In the genomic region with DNA sequence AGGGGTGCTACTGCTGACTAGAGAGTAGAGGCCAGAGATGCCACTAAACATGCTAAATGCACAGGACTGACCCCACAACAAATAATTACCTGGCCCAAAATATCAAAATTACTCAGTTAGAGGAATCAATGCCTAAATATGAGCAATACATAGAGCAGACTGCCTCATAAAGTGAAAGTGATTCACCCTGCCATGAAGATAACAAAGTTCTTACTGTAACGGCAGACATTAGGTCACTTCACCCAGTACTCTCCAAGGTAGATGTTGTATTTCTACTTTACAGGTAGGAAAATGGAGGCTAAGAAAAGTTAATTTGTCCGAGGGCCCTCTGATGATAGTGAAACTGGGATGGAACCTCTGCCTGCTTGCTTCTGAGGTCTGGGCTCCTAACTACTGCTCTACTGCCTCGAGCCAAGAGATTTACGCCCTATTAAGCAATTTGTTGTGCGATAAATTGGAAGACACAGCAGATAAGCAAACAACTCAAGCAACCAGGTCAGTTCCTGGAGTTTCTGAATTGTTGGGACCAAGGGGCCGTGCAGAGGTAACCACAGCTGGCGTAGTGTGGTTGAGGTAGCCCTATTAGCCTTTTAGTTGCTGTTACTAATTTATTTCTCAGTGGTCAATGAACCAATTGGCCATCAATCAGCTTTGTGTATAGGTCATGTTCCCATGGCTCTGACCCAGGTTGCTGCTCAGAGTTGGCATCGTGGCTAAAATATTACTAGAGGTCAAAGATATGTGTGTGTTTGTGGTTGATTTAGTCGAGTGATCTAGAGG, we compare ENCODE assay signal across 10 cellular contexts. TPM values are rescaled to one million over a fixed set of nuclear protein-coding genes. Genes with fewer than 3 reads are reported as not detected.
A peak's percentile ranks its signal among the peaks of the same experiment; 100 is the strongest.
DNase-seq lines count a peak whose midpoint lies in the region; ATAC-seq and TF ChIP-seq lines count a peak whose summit lies in the region.
"Had no signal": no experiment of that assay in that cellular context is flagged by ENCODE, and none has a peak within 500 bp of the region (broad histone marks: within the 10 kb centered on the region; RNA-seq: fewer than 3 reads in every experiment).

No MANE protein-coding gene starts in this region.

- H3K4me3 Mint-ChIP-seq in activated naive CD4-positive, alpha-beta T cell treated with anti-CD3 and anti-CD28 coated beads for 36 hours = peak overlapping the region; percentile 10
- H3K4me3 Mint-ChIP-seq in dendritic cell treated with granulocyte-macrophage colony-stimulating factor and Interleukin-4, amounts not matched to agents 40 ng/mL and 50 ng/mL, for 4 days = no peak overlapping the region
- H3K4me3 Mint-ChIP-seq in stimulated activated naive CD8-positive, alpha-beta T cell treated with anti-CD3 and anti-CD28 coated beads, Interleukin-15, Interleukin-2, amounts not matched to agents 100 ng/mL and 50 ng/mL, for 24 hours = peak overlapping the region; percentile 23
- no peak overlapping the region for H3K4me3 Mint-ChIP-seq in chondrocyte (ENCODE audit: unreplicated experiment)
- H3K4me3 Mint-ChIP-seq: activated naive CD8-positive, alpha-beta T cell treated with anti-CD3 and anti-CD28 coated beads, Interleukin-2, amount 10 ng/mL, durations not matched to agents 7 days and 5 days had no signal

- CTCF ChIA-PET in activated naive CD4-positive, alpha-beta T cell treated with anti-CD3 and anti-CD28 coated beads for 36 hours (lab: Charles Lee) = no interaction called here

- peaks cover 35% of the 10 kb centered on the region for H3K4me1 Mint-ChIP-seq in activated naive CD4-positive, alpha-beta T cell treated with anti-CD3 and anti-CD28 coated beads for 36 hours (ENCODE audit: low read depth)
- peaks cover 75% of the 10 kb centered on the region for H3K4me1 Mint-ChIP-seq in dendritic cell treated with granulocyte-macrophage colony-stimulating factor and Interleukin-4, amounts not matched to agents 40 ng/mL and 50 ng/mL, for 4 days (ENCODE audit: low read depth)
- peaks cover 49% of the 10 kb centered on the region for H3K4me1 Mint-ChIP-seq in stimulated activated naive CD8-positive, alpha-beta T cell treated with anti-CD3 and anti-CD28 coated beads, Interleukin-15, Interleukin-2, amounts not matched to agents 100 ng/mL and 50 ng/mL, for 24 hours (ENCODE audit: low read depth)
- peaks cover 8% of the 10 kb centered on the region for H3K4me1 Mint-ChIP-seq in chondrocyte (ENCODE audit: low read depth)

- H3K27me3 Mint-ChIP-seq in activated naive CD4-positive, alpha-beta T cell treated with anti-CD3 and anti-CD28 coated beads for 36 hours (ENCODE audit: low read depth) = peaks cover 2% of the 10 kb centered on the region
- no peaks in the 10 kb centered on the region for H3K27me3 Mint-ChIP-seq in dendritic cell treated with granulocyte-macrophage colony-stimulating factor and Interleukin-4, amounts not matched to agents 40 ng/mL and 50 ng/mL, for 4 days
- no peaks in the 10 kb centered on the region for H3K27me3 Mint-ChIP-seq in stimulated activated naive CD8-positive, alpha-beta T cell treated with anti-CD3 and anti-CD28 coated beads, Interleukin-15, Interleukin-2, amounts not matched to agents 100 ng/mL and 50 ng/mL, for 24 hours
- H3K27me3 Mint-ChIP-seq in chondrocyte (ENCODE audit: low read depth) = peaks cover 2% of the 10 kb centered on the region

- H3K27ac Mint-ChIP-seq in activated naive CD4-positive, alpha-beta T cell treated with anti-CD3 and anti-CD28 coated beads for 36 hours = peak overlapping the region; percentile 81
- peak overlapping the region; percentile 86 for H3K27ac Mint-ChIP-seq in dendritic cell treated with granulocyte-macrophage colony-stimulating factor and Interleukin-4, amounts not matched to agents 40 ng/mL and 50 ng/mL, for 4 days
- H3K27ac Mint-ChIP-seq in stimulated activated naive CD8-positive, alpha-beta T cell treated with anti-CD3 and anti-CD28 coated beads, Interleukin-15, Interleukin-2, amounts not matched to agents 100 ng/mL and 50 ng/mL, for 24 hours = peak overlapping the region; percentile 93
- H3K27ac Mint-ChIP-seq in chondrocyte (ENCODE audit: unreplicated experiment) = no peak overlapping the region
- H3K27ac Mint-ChIP-seq: activated naive CD8-positive, alpha-beta T cell treated with anti-CD3 and anti-CD28 coated beads, Interleukin-2, amount 10 ng/mL, durations not matched to agents 7 days and 5 days had no signal

- no peak for DNase-seq in activated naive CD4-positive, alpha-beta T cell treated with anti-CD3 and anti-CD28 coated beads for 36 hours
- no peak for DNase-seq in activated naive CD4-positive, alpha-beta T cell treated with Interleukin-2 at 50 U/mL for 16 hours
- no peak for DNase-seq in effector CD4-positive, alpha-beta T cell
- no peak for DNase-seq in chondrocyte (ENCODE audit: low spot score)
- DNase-seq: activated naive CD8-positive, alpha-beta T cell treated with anti-CD3 and anti-CD28 coated beads, Interleukin-2, amount 10 ng/mL, durations not matched to agents 7 days and 5 days; glutamatergic neuron had no signal

- H3K36me3 Mint-ChIP-seq in activated naive CD4-positive, alpha-beta T cell treated with anti-CD3 and anti-CD28 coated beads for 36 hours (ENCODE audit: low read depth) = peaks cover 2% of the 10 kb centered on the region
- peaks cover 4% of the 10 kb centered on the region for H3K36me3 Mint-ChIP-seq in dendritic cell treated with granulocyte-macrophage colony-stimulating factor and Interleukin-4, amounts not matched to agents 40 ng/mL and 50 ng/mL, for 4 days (ENCODE audit: low read depth)
- H3K36me3 Mint-ChIP-seq in stimulated activated naive CD8-positive, alpha-beta T cell treated with anti-CD3 and anti-CD28 coated beads, Interleukin-15, Interleukin-2, amounts not matched to agents 100 ng/mL and 50 ng/mL, for 24 hours (ENCODE audit: low read depth) = peaks cover 9% of the 10 kb centered on the region
- no peaks in the 10 kb centered on the region for H3K36me3 Mint-ChIP-seq in chondrocyte (ENCODE audit: low read depth)

- intact Hi-C loops in activated naive CD4-positive, alpha-beta T cell treated with anti-CD3 and anti-CD28 coated beads for 36 hours (cut with micrococcal nuclease) = loop anchor here (1.0 to 5.0 kb wide), 5 partner anchors 9 to 862 kb away; no protein-coding TSS in a partner anchor
- intact Hi-C loops in dendritic cell treated with granulocyte-macrophage colony-stimulating factor and Interleukin-4, amounts not matched to agents 40 ng/mL and 50 ng/mL, for 4 days (cut with micrococcal nuclease) = no loop called here

- ATAC-seq in HG03469 (IDR thresholded peaks at IDR 0.05; ENCODE audit: unreplicated experiment) = peak; percentile 64
- no peak for ATAC-seq in esophagus mucosa

- H3K9me3 Mint-ChIP-seq in activated naive CD4-positive, alpha-beta T cell treated with anti-CD3 and anti-CD28 coated beads for 36 hours = no peaks in the 10 kb centered on the region
- no peaks in the 10 kb centered on the region for H3K9me3 Mint-ChIP-seq in dendritic cell treated with granulocyte-macrophage colony-stimulating factor and Interleukin-4, amounts not matched to agents 40 ng/mL and 50 ng/mL, for 4 days
- no peaks in the 10 kb centered on the region for H3K9me3 Mint-ChIP-seq in stimulated activated naive CD8-positive, alpha-beta T cell treated with anti-CD3 and anti-CD28 coated beads, Interleukin-15, Interleukin-2, amounts not matched to agents 100 ng/mL and 50 ng/mL, for 24 hours
- H3K9me3 Mint-ChIP-seq in chondrocyte (ENCODE audit: low read depth) = no peaks in the 10 kb centered on the region

- no peak for TF ChIP-seq CTCF in chondrocyte (IDR thresholded peaks at IDR 0.05)

RNA-seq across cellular contexts. Expression of gene DHRS9, which starts 4.8 kb away (rescaled TPM):
- total RNA-seq in activated naive CD4-positive, alpha-beta T cell treated with anti-CD3 and anti-CD28 coated beads for 36 hours = 1 to 10 TPM; 2.0 to 2.6 TPM
- total RNA-seq in esophagus mucosa (23.8 TPM), chondrocyte (not detected in 3 replicates)

RNA-seq across cellular contexts. Expression of gene ABCB11, which starts 43.0 kb away (rescaled TPM):
- total RNA-seq in activated naive CD4-positive, alpha-beta T cell treated with anti-CD3 and anti-CD28 coated beads for 36 hours = not detected
- total RNA-seq in esophagus mucosa (not detected), chondrocyte (not detected in 3 replicates)

Comparison
In these comparisons a context has a peak if more than half of its experiments do, and no peak if none do; other contexts are left out.
1. H3K4me3 Mint-ChIP-seq: peak in activated naive CD4-positive, alpha-beta T cell treated with anti-CD3 and anti-CD28 coated beads for 36 hours (single experiment) and stimulated activated naive CD8-positive, alpha-beta T cell treated with anti-CD3 and anti-CD28 coated beads, Interleukin-15, Interleukin-2, amounts not matched to agents 100 ng/mL and 50 ng/mL, for 24 hours (single experiment); none in dendritic cell treated with granulocyte-macrophage colony-stimulating factor and Interleukin-4, amounts not matched to agents 40 ng/mL and 50 ng/mL, for 4 days (single experiment) and chondrocyte (single experiment).